Comparison of ENCODE assay signal across 14 cellular contexts in genomic region chr1:238738942-238739341, GRCh38.
"Had no signal": no experiment of that assay in that cellular context is flagged by ENCODE, and none has a peak within 500 bp of the region (broad histone marks: within the 10 kb centered on the region; RNA-seq: fewer than 3 reads in every experiment).

No MANE protein-coding gene starts in this region.

- ATAC-seq: activated naive CD4-positive, alpha-beta T cell treated with anti-CD3 and anti-CD28 coated beads, Interleukin-2, amount 50 U/mL, for 72 hours; psoas muscle; sciatic nerve; T-helper 17 cell had no signal

- DNase-seq: activated CD4-positive, alpha-beta T cell treated with anti-CD3 and anti-CD28 coated beads, Interleukin-2, amount 10 ng/mL, durations not matched to agents 7 days and 5 days; activated CD4-positive, CD25-positive, alpha-beta regulatory T cell; activated T-cell treated with anti-CD3 and anti-CD28 coated beads, Interleukin-2, amount 50 U/mL, for 1 hour; amygdala; effector CD4-positive, alpha-beta T cell; hippocampal formation; nucleus accumbens; psoas muscle; stimulated activated CD4-positive, alpha-beta T cell treated with anti-CD3 and anti-CD28 coated beads, Interleukin-12 subunit alpha, Interleukin-12 subunit beta, amount 100 ng/mL, for 4 hours; stimulated activated naive CD4-positive, alpha-beta T cell treated with Interleukin-2 at 50 U/mL for 16 hours; T-helper 17 cell had no signal

- H3K4me1 ChIP-seq: psoas muscle, suprapubic skin had no signal

- H3K27me3 ChIP-seq: suprapubic skin had no signal

- H3K4me3 ChIP-seq: psoas muscle, suprapubic skin had no signal

- H3K27ac ChIP-seq: psoas muscle, suprapubic skin had no signal

- H3K9me3 ChIP-seq: psoas muscle, suprapubic skin had no signal

- H3K36me3 ChIP-seq: suprapubic skin had no signal
